19 cellular contexts compared by ENCODE assay signal in genomic region chrX:43753637-43754036, GRCh38.
DNase-seq lines count a peak whose midpoint lies in the region; ATAC-seq and TF ChIP-seq lines count a peak whose summit lies in the region.
"Had no signal": no experiment of that assay in that cellular context is flagged by ENCODE, and none has a peak within 500 bp of the region (broad histone marks: within the 10 kb centered on the region; RNA-seq: fewer than 3 reads in every experiment).

No MANE protein-coding gene starts in this region.

- TF ChIP-seq POLR2A in heart left ventricle (IDR thresholded peaks at IDR 0.05): no peak

- H3K4me1 ChIP-seq in left ventricle myocardium inferior: no peaks in the 10 kb centered on the region
- peaks cover 0 to 4% (median 0%) of the 10 kb centered on the region in 12 donors for H3K4me1 ChIP-seq in heart left ventricle
- no peaks in the 10 kb centered on the region for H3K4me1 ChIP-seq in adipocyte (ENCODE audit: control insufficient read depth, insufficient read depth, low read length)
- H3K4me1 ChIP-seq: SJCRH30 had no signal

- WGBS in heart left ventricle, 4 donors: 66 to 84% (median 70%) methylated on average over 3 of the region's 3 CpGs

- no peak for ATAC-seq in heart left ventricle
- ATAC-seq in activated CD4-positive, CD25-positive, alpha-beta regulatory T cell treated with anti-CD3 and anti-CD28 coated beads, Interleukin-2, amount 50 U/mL, for 24 hours: no peak
- no peak for ATAC-seq in HG02759 (IDR thresholded peaks at IDR 0.05; ENCODE audit: unreplicated experiment)
- ATAC-seq: CD8-positive, alpha-beta T cell; GM12878; HepG2 had no signal

- no peak overlapping the region for H3K9ac ChIP-seq in adipocyte (ENCODE audit: low read length)

- H3K9me3 ChIP-seq in left ventricle myocardium inferior (replicated peaks): peaks cover 7% of the 10 kb centered on the region
- peaks cover 0 to 9% (median 0%) of the 10 kb centered on the region in 12 donors for H3K9me3 ChIP-seq in heart left ventricle
- peaks cover 4% of the 10 kb centered on the region for H3K9me3 ChIP-seq in adipocyte (ENCODE audit: control insufficient read depth, low read length)
- H3K9me3 ChIP-seq: SJCRH30 had no signal

- no peak for DNase-seq in left ventricle myocardium inferior
- no peak for DNase-seq in heart left ventricle
- DNase-seq in adipocyte (ENCODE audit: low read depth): peak; percentile 25
- peak; percentile 29 for DNase-seq in fibroblast of mammary gland (ENCODE audit: low read depth)
- DNase-seq in NCI-H2081 (lab: John Stamatoyannopoulos, UW): no peak
- DNase-seq in T1000 (lab: John Stamatoyannopoulos, UW): no peak
- DNase-seq: CD8-positive, alpha-beta T cell; DMS53; EL; KBM-7; NCI-H1417 treated with DMSO at 0.1 percent for 48 hours; NCI-H1930; NCI-H526; SJCRH30 had no signal

- H3K36me3 ChIP-seq in left ventricle myocardium inferior: no peaks in the 10 kb centered on the region
- no peaks in the 10 kb centered on the region for H3K36me3 ChIP-seq in heart left ventricle
- no peaks in the 10 kb centered on the region for H3K36me3 ChIP-seq in adipocyte (ENCODE audit: control insufficient read depth, insufficient read depth, low read length, severe bottlenecking)
- H3K36me3 ChIP-seq: SJCRH30 had no signal

- intact Hi-C loops in left ventricle myocardium inferior (cut with micrococcal nuclease) (no loop called here), heart left ventricle (cut with DNase I) (loop anchor here in 4 of 10 donors (2.0 to 10.0 kb wide), 3 partner anchors 195 to 1969 kb away; no protein-coding TSS in a partner anchor)

- H3K27ac ChIP-seq in left ventricle myocardium inferior (replicated peaks): peak overlapping the region; percentile 50
- no peak overlapping the region for H3K27ac ChIP-seq in heart left ventricle
- H3K27ac ChIP-seq: 22Rv1, SJCRH30 had no signal

- no peak for TF ChIP-seq CTCF in left ventricle myocardium inferior (IDR thresholded peaks at IDR 0.05; ENCODE audit: borderline replicate concordance)
- no peak for TF ChIP-seq CTCF in heart left ventricle (IDR thresholded peaks at IDR 0.05)
- no peak for TF ChIP-seq CTCF in fibroblast of mammary gland (conservative IDR thresholded peaks at IDR 0.05; ENCODE audit: control insufficient read depth, insufficient read depth, low read depth, low read length)

- H3K4me3 ChIP-seq in left ventricle myocardium inferior: no peak overlapping the region
- H3K4me3 ChIP-seq in heart left ventricle: no peak overlapping the region
- no peak overlapping the region for H3K4me3 ChIP-seq in adipocyte (ENCODE audit: low read length)
- H3K4me3 ChIP-seq in fibroblast of mammary gland (ENCODE audit: control insufficient read depth, low read depth, low read length): no peak overlapping the region
- H3K4me3 ChIP-seq: GM12878, SJCRH30 had no signal

- no peaks in the 10 kb centered on the region for H3K27me3 ChIP-seq in left ventricle myocardium inferior (ENCODE audit: low read depth)
- H3K27me3 ChIP-seq in heart left ventricle: peaks cover 0 to 12% (median 0%) of the 10 kb centered on the region in 9 donors
- peaks cover 13% of the 10 kb centered on the region for H3K27me3 ChIP-seq in adipocyte (replicated peaks; ENCODE audit: control insufficient read depth, insufficient read depth, low read length)
- H3K27me3 ChIP-seq: SJCRH30 had no signal

Comparison
In these comparisons a context has a peak if more than half of its experiments do, and no peak if none do; other contexts are left out.
1. DNase-seq: peak in adipocyte (single experiment) and fibroblast of mammary gland (single experiment); none in left ventricle myocardium inferior (single experiment), heart left ventricle (0 of 5), NCI-H2081 (0 of 2) and T1000 (single experiment).